ENCODE assay signal across 14 cellular contexts in the genomic region with DNA sequence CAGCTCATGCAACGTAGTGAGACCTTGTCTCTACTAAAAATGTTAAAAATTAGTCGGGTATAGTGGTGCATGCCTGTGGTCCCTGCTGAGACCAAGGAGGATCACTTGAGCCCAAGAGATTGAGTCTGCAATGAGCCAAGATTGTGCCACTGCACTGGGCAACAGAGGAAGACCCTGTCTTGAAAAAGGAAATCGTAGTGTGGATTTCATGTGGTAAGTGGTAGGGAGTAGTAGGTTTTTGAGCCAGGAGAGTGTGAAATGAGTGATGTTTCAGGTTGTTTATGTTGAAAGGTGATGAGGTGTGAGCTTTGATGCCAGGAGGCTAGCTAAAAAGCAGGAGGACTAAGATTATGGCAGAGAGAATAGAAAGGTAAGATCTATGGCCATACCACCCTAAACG. TPM values are rescaled to one million over a fixed set of nuclear protein-coding genes. Genes with fewer than 3 reads are reported as not detected.
DNase-seq lines count a peak whose midpoint lies in the region; ATAC-seq and TF ChIP-seq lines count a peak whose summit lies in the region.
"Had no signal": no experiment of that assay in that cellular context is flagged by ENCODE, and none has a peak within 500 bp of the region (broad histone marks: within the 10 kb centered on the region; RNA-seq: fewer than 3 reads in every experiment).

No MANE protein-coding gene starts in this region.

- peak overlapping the region; percentile 42 to 98 (median 74) for H3K4me3 Mint-ChIP-seq in naive thymus-derived CD8-positive, alpha-beta T cell

- no peak overlapping the region for H3K27ac ChIP-seq in BLaER1 treated with 17β-estradiol and CSF1 and Interleukin-3, amounts not matched to agents 10 nM and 100 nM
- H3K27ac ChIP-seq in HEK293 (ENCODE audit: extremely low read depth, low read depth, low read length), result no peak overlapping the region
- H3K27ac ChIP-seq: C4-2B had no signal

- H3K9me3 Mint-ChIP-seq in activated naive CD4-positive, alpha-beta T cell treated with anti-CD3 and anti-CD28 coated beads, Interleukin-2, amount 50 U/mL, for 72 hours, result no peaks in the 10 kb centered on the region
- H3K9me3 Mint-ChIP-seq in naive thymus-derived CD8-positive, alpha-beta T cell, result no peaks in the 10 kb centered on the region

- ATAC-seq in activated naive CD4-positive, alpha-beta T cell treated with anti-CD3 and anti-CD28 coated beads, Interleukin-2, amount 50 U/mL, for 72 hours, result peak; percentile 64 to 79
- peak; percentile 22 to 44 for ATAC-seq in naive thymus-derived CD8-positive, alpha-beta T cell
- ATAC-seq in HG02623 (IDR thresholded peaks at IDR 0.05; ENCODE audit: unreplicated experiment), result no peak

- no peak overlapping the region for H3K9ac ChIP-seq in BLaER1 treated with 17β-estradiol and CSF1 and Interleukin-3, amounts not matched to agents 10 nM and 100 nM

- no peaks in the 10 kb centered on the region for H3K9me3 ChIP-seq in BLaER1 treated with 17β-estradiol and CSF1 and Interleukin-3, amounts not matched to agents 10 nM and 100 nM (replicated peaks in 1 of 11)
- H3K9me3 ChIP-seq in HEK293 (ENCODE audit: control insufficient read depth, insufficient read depth, low read depth, low read length), result no peaks in the 10 kb centered on the region

- H3K27ac Mint-ChIP-seq in activated naive CD4-positive, alpha-beta T cell treated with anti-CD3 and anti-CD28 coated beads, Interleukin-2, amount 50 U/mL, for 72 hours, result peak overlapping the region; percentile 27 to 77
- peak overlapping the region; percentile 18 to 84 (median 62) for H3K27ac Mint-ChIP-seq in naive thymus-derived CD8-positive, alpha-beta T cell

- CTCF ChIA-PET in HEK293 (lab: Yijun Ruan, JAX), result interaction anchor here (1.1 kb wide), 1 partner anchor 31 kb away, joined by 3 read pairs; no protein-coding TSS in a partner anchor

- no peak for TF ChIP-seq CTCF in HEK293 (tag by site-specific recombination; IDR thresholded peaks at IDR 0.05)

- peaks cover 9 to 73% (median 40%) of the 10 kb centered on the region in 11 experiments; a peak in 18 of 22 replicates for H3K36me3 ChIP-seq in BLaER1 treated with 17β-estradiol and CSF1 and Interleukin-3, amounts not matched to agents 10 nM and 100 nM
- H3K36me3 ChIP-seq in HEK293 (ENCODE audit: control insufficient read depth in 2 of 2, insufficient read depth in 1 of 2, low read length in 2 of 2), result peaks cover 0 to 8% of the 10 kb centered on the region in 2 experiments; a peak in 2 of 3 replicates

- H3K4me1 Mint-ChIP-seq in naive thymus-derived CD8-positive, alpha-beta T cell, result peaks cover 43 to 97% (median 89%) of the 10 kb centered on the region in 4 donors

- DNase-seq in activated naive CD4-positive, alpha-beta T cell treated with anti-CD3 and anti-CD28 coated beads, Interleukin-2, amount 50 U/mL, for 72 hours (ENCODE audit: low spot score in 2 of 2), result no peak
- DNase-seq in naive thymus-derived CD8-positive, alpha-beta T cell, result peak in 1 of 10 donors; percentile 14
- no peak for DNase-seq in SK-N-DZ (ENCODE audit: low spot score)
- no peak for DNase-seq in dedifferentiated amniotic fluid mesenchymal stem cell (ENCODE audit: extremely low spot score)
- no peak for DNase-seq in SIG-M5 (lab: John Stamatoyannopoulos, UW)
- DNase-seq: activated CD4-positive, alpha-beta T cell treated with anti-CD3 and anti-CD28 coated beads, Interleukin-2, amount 50 U/mL, for 48 hours; amniotic stem cell; GF-D8; HCEC 1CT; stimulated activated CD4-positive, alpha-beta T cell treated with anti-CD3 and anti-CD28 coated beads, Interleukin-4, amount 100 ng/mL, for 4 hours had no signal

- H3K4me1 ChIP-seq in BLaER1 treated with 17β-estradiol and CSF1 and Interleukin-3, amounts not matched to agents 10 nM and 100 nM, result peaks cover 49 to 89% (median 74%) of the 10 kb centered on the region in 10 experiments
- peaks cover 67% of the 10 kb centered on the region for H3K4me1 ChIP-seq in HEK293 (ENCODE audit: control insufficient read depth, insufficient read depth, low read length)

- H4K20me1 ChIP-seq in BLaER1 treated with 17β-estradiol and CSF1 and Interleukin-3, amounts not matched to agents 10 nM and 100 nM, result peaks cover 92 to 100% (median 100%) of the 10 kb centered on the region in 11 experiments

- H3K36me3 Mint-ChIP-seq in activated naive CD4-positive, alpha-beta T cell treated with anti-CD3 and anti-CD28 coated beads, Interleukin-2, amount 50 U/mL, for 72 hours, result peaks cover 16% of the 10 kb centered on the region in 2 donors
- peaks cover 0 to 15% (median 0%) of the 10 kb centered on the region in 3 donors for H3K36me3 Mint-ChIP-seq in naive thymus-derived CD8-positive, alpha-beta T cell

- no peaks in the 10 kb centered on the region for H3K27me3 Mint-ChIP-seq in naive thymus-derived CD8-positive, alpha-beta T cell

- POLR2A ChIA-PET in HEK293 (lab: Yijun Ruan, JAX), result interaction anchor here (1.0 to 1.3 kb wide), 2 partner anchors 21 to 724 kb away, joined by 4 read pairs; a partner anchor contains a TSS
- POLR2A ChIA-PET in naive thymus-derived CD8-positive, alpha-beta T cell (lab: Charles Lee), result no interaction called here

- H3K27me3 ChIP-seq in BLaER1 treated with 17β-estradiol and CSF1 and Interleukin-3, amounts not matched to agents 10 nM and 100 nM, result no peaks in the 10 kb centered on the region

- H3K4me2 ChIP-seq in BLaER1 treated with 17β-estradiol and CSF1 and Interleukin-3, amounts not matched to agents 10 nM and 100 nM, result peak overlapping the region; percentile 1 to 93 (median 80); a peak in 13 of 22 replicates

- H3K4me3 ChIP-seq in BLaER1 treated with 17β-estradiol and CSF1 and Interleukin-3, amounts not matched to agents 10 nM and 100 nM, result no peak overlapping the region
- H3K4me3 ChIP-seq in HEK293 (ENCODE audit: low read depth, low read length), result no peak overlapping the region

TF ChIP-seq in HEK293, 187 proteins besides CTCF, POLR2A, EP300 and RAD21:
- TF ChIP-seq ZEB2 (tag by site-specific recombination; IDR thresholded peaks at IDR 0.05) (0 out of 2 replicates have a peak, but pooled peaks have one; percentile 2), ZNF114 (tag by site-specific recombination; IDR thresholded peaks at IDR 0.05) (no peak), SALL2 (tag by site-specific recombination; IDR thresholded peaks at IDR 0.05; ENCODE audit: borderline replicate concordance) (no peak), ZNF600 (tag by site-specific recombination; IDR thresholded peaks at IDR 0.05) (peak; percentile 90), ZNF366 (tag by site-specific recombination; conservative IDR thresholded peaks at IDR 0.05) (0 out of 2 replicates have a peak, but pooled peaks have one; percentile 12), ZNF169 (tag by site-specific recombination; IDR thresholded peaks at IDR 0.05) (no peak), MEIS1 (CRISPR knock-in tag; IDR thresholded peaks at IDR 0.05; ENCODE audit: borderline replicate concordance) (no peak)
- TF ChIP-seq, protein P1, sequence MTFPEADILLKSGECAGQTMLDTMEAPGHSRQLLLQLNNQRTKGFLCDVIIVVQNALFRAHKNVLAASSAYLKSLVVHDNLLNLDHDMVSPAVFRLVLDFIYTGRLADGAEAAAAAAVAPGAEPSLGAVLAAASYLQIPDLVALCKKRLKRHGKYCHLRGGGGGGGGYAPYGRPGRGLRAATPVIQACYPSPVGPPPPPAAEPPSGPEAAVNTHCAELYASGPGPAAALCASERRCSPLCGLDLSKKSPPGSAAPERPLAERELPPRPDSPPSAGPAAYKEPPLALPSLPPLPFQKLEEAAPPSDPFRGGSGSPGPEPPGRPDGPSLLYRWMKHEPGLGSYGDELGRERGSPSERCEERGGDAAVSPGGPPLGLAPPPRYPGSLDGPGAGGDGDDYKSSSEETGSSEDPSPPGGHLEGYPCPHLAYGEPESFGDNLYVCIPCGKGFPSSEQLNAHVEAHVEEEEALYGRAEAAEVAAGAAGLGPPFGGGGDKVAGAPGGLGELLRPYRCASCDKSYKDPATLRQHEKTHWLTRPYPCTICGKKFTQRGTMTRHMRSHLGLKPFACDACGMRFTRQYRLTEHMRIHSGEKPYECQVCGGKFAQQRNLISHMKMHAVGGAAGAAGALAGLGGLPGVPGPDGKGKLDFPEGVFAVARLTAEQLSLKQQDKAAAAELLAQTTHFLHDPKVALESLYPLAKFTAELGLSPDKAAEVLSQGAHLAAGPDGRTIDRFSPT (tag by site-specific recombination; IDR thresholded peaks at IDR 0.05), result no peak

RNA-seq across cellular contexts. Expression of a gene that starts 5.9 kb away (rescaled TPM):
- total RNA-seq in activated naive CD4-positive, alpha-beta T cell treated with anti-CD3 and anti-CD28 coated beads, Interleukin-2, amount 50 U/mL, for 72 hours, result 100 to 1,000 TPM; 160 to 182 TPM
- total RNA-seq in naive thymus-derived CD8-positive, alpha-beta T cell, result 100 to 1,000 TPM; 259 to 272 TPM
- 100 to 1,000 TPM; 323 to 351 (median 327) TPM for polyA plus RNA-seq in naive thymus-derived CD8-positive, alpha-beta T cell
- 487 and 535 TPM in 2 replicates for polyA plus RNA-seq in SK-N-DZ (2014; cell fraction: cytosol; rRNA removed)
- polyA plus RNA-seq in SK-N-DZ (2014; cell fraction: nucleus; rRNA removed), result 482 and 507 TPM in 2 replicates

RNA-seq across cellular contexts. Expression of a gene that starts 42.2 kb away (rescaled TPM):
- 100 to 1,000 TPM in 1 of 2 donors, 10 to 100 TPM in 1; 85.7 to 111 TPM for total RNA-seq in activated naive CD4-positive, alpha-beta T cell treated with anti-CD3 and anti-CD28 coated beads, Interleukin-2, amount 50 U/mL, for 72 hours
- 100 to 1,000 TPM; 129 to 150 TPM for total RNA-seq in naive thymus-derived CD8-positive, alpha-beta T cell
- polyA plus RNA-seq in naive thymus-derived CD8-positive, alpha-beta T cell, result 100 to 1,000 TPM; 359 to 455 (median 406) TPM
- 57.8 and 70.5 TPM in 2 replicates for polyA plus RNA-seq in SK-N-DZ (2014; cell fraction: cytosol; rRNA removed)
- polyA plus RNA-seq in SK-N-DZ (2014; cell fraction: nucleus; rRNA removed), result 47.7 and 60.8 TPM in 2 replicates
